9 cellular contexts compared by ENCODE assay signal in the genomic region with DNA sequence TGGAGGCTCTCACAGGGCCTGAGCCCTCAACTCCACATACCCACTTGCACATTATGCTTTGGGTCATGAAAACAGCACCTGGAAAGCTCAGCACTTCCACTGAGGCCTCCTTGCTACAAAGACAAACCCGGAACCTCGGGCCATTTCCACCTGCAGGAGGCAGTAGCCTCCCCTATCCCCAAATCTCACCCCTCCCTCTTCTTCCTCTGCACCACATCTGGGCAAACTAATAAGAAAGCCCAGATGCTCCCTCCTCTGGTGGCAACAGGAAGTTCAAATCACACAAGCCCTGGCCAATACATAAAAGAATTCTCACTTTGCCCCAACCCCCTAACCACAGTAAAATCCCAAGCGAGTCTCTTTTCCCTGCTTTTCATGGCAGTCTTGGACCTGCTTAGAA.
A peak's percentile ranks its signal among the peaks of the same experiment; 100 is the strongest.
DNase-seq lines count a peak whose midpoint lies in the region; ATAC-seq, FAIRE-seq and TF ChIP-seq lines count a peak whose summit lies in the region.
"Had no signal": no experiment of that assay in that cellular context is flagged by ENCODE, and none has a peak within 500 bp of the region (broad histone marks: within the 10 kb centered on the region; RNA-seq: fewer than 3 reads in every experiment).

No MANE protein-coding gene starts in this region.

- no peak overlapping the region for H3K9ac ChIP-seq in fibroblast of lung (ENCODE audit: insufficient read depth, low read length)

- H3K36me3 ChIP-seq in fibroblast of lung (ENCODE audit: control insufficient read depth, insufficient read depth, low read length): no peaks in the 10 kb centered on the region
- no peaks in the 10 kb centered on the region for H3K36me3 ChIP-seq in small intestine (ENCODE audit: control insufficient read depth in 2 of 2, insufficient read depth in 2 of 2, low read length in 2 of 2)
- H3K36me3 ChIP-seq: neutrophil had no signal

- no peaks in the 10 kb centered on the region for H3K79me2 ChIP-seq in fibroblast of lung (ENCODE audit: control insufficient read depth, insufficient read depth, low read length)

- H3K36me3 Mint-ChIP-seq in T-helper 2 cell treated with Interferon-gamma antibody and Interleukin-4, amounts not matched to agents 5 μg/mL and 100 μg/mL, for 36 hours (ENCODE audit: low read depth): no peaks in the 10 kb centered on the region

- no peak overlapping the region for H2AFZ ChIP-seq in fibroblast of lung (ENCODE audit: low read length)

- H4K20me1 ChIP-seq in fibroblast of lung (ENCODE audit: control insufficient read depth, extremely low read depth, insufficient read depth, low read length): no peaks in the 10 kb centered on the region

- H3K9me3 Mint-ChIP-seq in T-helper 2 cell treated with Interferon-gamma antibody and Interleukin-4, amounts not matched to agents 5 μg/mL and 100 μg/mL, for 36 hours: no peaks in the 10 kb centered on the region

- H3K9me3 ChIP-seq in fibroblast of lung (ENCODE audit: control insufficient read depth, insufficient read depth, low read depth, low read length): no peaks in the 10 kb centered on the region
- no peaks in the 10 kb centered on the region for H3K9me3 ChIP-seq in small intestine (ENCODE audit: control insufficient read depth, low read depth)
- H3K9me3 ChIP-seq: neutrophil had no signal

- ATAC-seq in GM21786 (IDR thresholded peaks at IDR 0.05; ENCODE audit: unreplicated experiment): peak; percentile 70

- peak; percentile 57 to 62 for TF ChIP-seq CTCF in fibroblast of lung (conservative IDR thresholded peaks at IDR 0.05 in 1 of 2, IDR thresholded peaks at IDR 0.05 in 1 of 2; ENCODE audit: low read depth in 1 of 2, low read length in 2 of 2)

- H3K4me1 ChIP-seq in fibroblast of lung (ENCODE audit: control insufficient read depth, extremely low read depth, insufficient read depth, low read length): no peaks in the 10 kb centered on the region
- no peaks in the 10 kb centered on the region for H3K4me1 ChIP-seq in small intestine (ENCODE audit: control insufficient read depth in 2 of 2, insufficient read depth in 1 of 2, low read depth in 1 of 2, low read length in 1 of 2)

- WGBS in small intestine, 3 donors: 43 to 57% (median 53%) methylated on average over 3 of the region's 3 CpGs

- H3K4me2 ChIP-seq in fibroblast of lung (ENCODE audit: extremely low read depth, insufficient read depth, low read length): no peak overlapping the region

- FAIRE-seq in small intestine (lab: Jason Lieb, UNC): no peak

- no peaks in the 10 kb centered on the region for H3K4me1 Mint-ChIP-seq in T-helper 2 cell treated with Interferon-gamma antibody and Interleukin-4, amounts not matched to agents 5 μg/mL and 100 μg/mL, for 36 hours (ENCODE audit: low read depth)

- H3K4me3 ChIP-seq in fibroblast of lung (replicated peaks in 1 of 4; ENCODE audit: control extremely low read depth in 1 of 4, insufficient read depth in 1 of 4, low read depth in 3 of 4, low read length in 4 of 4) (no peak overlapping the region), small intestine (ENCODE audit: low read depth in 1 of 2, low read length in 2 of 2) (no peak overlapping the region)

- DNase-seq in GDM1 (lab: John Stamatoyannopoulos, UW): peak; percentile 17
- DNase-seq in NAMALWA (ENCODE audit: low spot score): peak; percentile 85
- peak; percentile 46 to 53 for DNase-seq in fibroblast of lung (ENCODE audit: low read depth in 2 of 2)
- no peak for DNase-seq in small intestine
- no peak for DNase-seq in cerebellum (ENCODE audit: low spot score)
- DNase-seq in stimulated activated naive CD4-positive, alpha-beta T cell treated with Interleukin-2 at 50 U/mL for 16 hours (lab: John Stamatoyannopoulos, UW): no peak
- DNase-seq in T-helper 2 cell treated with Interferon-gamma antibody and Interleukin-4, amounts not matched to agents 5 μg/mL and 100 μg/mL, for 36 hours (ENCODE audit: low spot score): no peak

- no peak overlapping the region for H3K4me3 Mint-ChIP-seq in T-helper 2 cell treated with Interferon-gamma antibody and Interleukin-4, amounts not matched to agents 5 μg/mL and 100 μg/mL, for 36 hours

- H3K27ac ChIP-seq in fibroblast of lung (ENCODE audit: insufficient read depth, low read length): no peak overlapping the region
- H3K27ac ChIP-seq in small intestine (ENCODE audit: low read depth in 1 of 2, low read length in 1 of 2): no peak overlapping the region
- H3K27ac ChIP-seq: neutrophil had no signal

- H3K27me3 Mint-ChIP-seq in T-helper 2 cell treated with Interferon-gamma antibody and Interleukin-4, amounts not matched to agents 5 μg/mL and 100 μg/mL, for 36 hours (ENCODE audit: low read depth): no peaks in the 10 kb centered on the region

- H3K27ac Mint-ChIP-seq in T-helper 2 cell treated with Interferon-gamma antibody and Interleukin-4, amounts not matched to agents 5 μg/mL and 100 μg/mL, for 36 hours: no peak overlapping the region

- H3K27me3 ChIP-seq in fibroblast of lung (ENCODE audit: control insufficient read depth, insufficient read depth, low read length) (no peaks in the 10 kb centered on the region), small intestine (ENCODE audit: control insufficient read depth in 2 of 2, insufficient read depth in 2 of 2, low read length in 2 of 2) (no peaks in the 10 kb centered on the region)
- H3K27me3 ChIP-seq: neutrophil had no signal

Comparison
In these comparisons a context has a peak if more than half of its experiments do, and no peak if none do; other contexts are left out.
1. DNase-seq: peak in GDM1 (single experiment), NAMALWA (single experiment) and fibroblast of lung (2 of 2); none in small intestine (single experiment), cerebellum (single experiment), stimulated activated naive CD4-positive, alpha-beta T cell treated with Interleukin-2 at 50 U/mL for 16 hours (single experiment) and T-helper 2 cell treated with Interferon-gamma antibody and Interleukin-4, amounts not matched to agents 5 μg/mL and 100 μg/mL, for 36 hours (single experiment).